ENCODE assay signal across 14 cellular contexts in genomic region chr13:23175920-23176319, GRCh38. TPM values are rescaled to one million over a fixed set of nuclear protein-coding genes. Genes with fewer than 3 reads are reported as not detected.
DNase-seq lines count a peak whose midpoint lies in the region; ATAC-seq and TF ChIP-seq lines count a peak whose summit lies in the region.
"Had no signal": no experiment of that assay in that cellular context is flagged by ENCODE, and none has a peak within 500 bp of the region (broad histone marks: within the 10 kb centered on the region; RNA-seq: fewer than 3 reads in every experiment).

No MANE protein-coding gene starts in this region.

- H3K27me3 Mint-ChIP-seq in activated T-cell treated with anti-CD3 and anti-CD28 coated beads, Interleukin-2, amount 50 U/mL, for 72 hours (ENCODE audit: low read depth): peaks cover 10% of the 10 kb centered on the region

- H3K4me1 ChIP-seq in A673 (ENCODE audit: insufficient read depth, low read length, poor library complexity, severe bottlenecking): no peaks in the 10 kb centered on the region
- H3K4me1 ChIP-seq in foreskin keratinocyte: no peaks in the 10 kb centered on the region

- intact Hi-C loops in A673 (cut with micrococcal nuclease; ENCODE audit: unreplicated experiment): no loop called here

- peaks cover 0 to 1% of the 10 kb centered on the region in 2 donors for H3K9me3 Mint-ChIP-seq in activated T-cell treated with anti-CD3 and anti-CD28 coated beads, Interleukin-2, amount 50 U/mL, for 72 hours

- BruUV-seq in A673 (replicated peaks; lab: Mats Ljungman, UMichigan): no TSS peak

- no peaks in the 10 kb centered on the region for H3K36me3 ChIP-seq in A673 (ENCODE audit: insufficient read depth, low read length, poor library complexity, severe bottlenecking)
- H3K36me3 ChIP-seq: SJCRH30 had no signal

- no peaks in the 10 kb centered on the region for H3K4me1 Mint-ChIP-seq in activated T-cell treated with anti-CD3 and anti-CD28 coated beads, Interleukin-2, amount 50 U/mL, for 72 hours (ENCODE audit: low read depth)

- no peak overlapping the region for H3K27ac Mint-ChIP-seq in activated T-cell treated with anti-CD3 and anti-CD28 coated beads, Interleukin-2, amount 50 U/mL, for 72 hours

- H3K27me3 ChIP-seq in A673 (replicated peaks; ENCODE audit: insufficient read depth, low read depth, low read length, poor library complexity) (no peaks in the 10 kb centered on the region), foreskin keratinocyte (no peaks in the 10 kb centered on the region)

- H3K36me3 Mint-ChIP-seq in activated T-cell treated with anti-CD3 and anti-CD28 coated beads, Interleukin-2, amount 50 U/mL, for 72 hours (ENCODE audit: insufficient read depth in 2 of 2): no peaks in the 10 kb centered on the region

- DNase-seq in A673 (ENCODE audit: low spot score) (peak; percentile 7), GM20000 (ENCODE audit: low spot score) (no peak), foreskin keratinocyte (no peak), NCI-H1930 (lab: John Stamatoyannopoulos, UW) (no peak)
- no peak for DNase-seq in activated T-cell treated with anti-CD3 and anti-CD28 coated beads, Interleukin-2, amount 50 U/mL, for 72 hours
- DNase-seq: GOT3; NCI-H2029 treated with DMSO at 0.1 percent for 48 hours; SJCRH30; stimulated activated CD4-positive, alpha-beta T cell treated with anti-CD3 and anti-CD28 coated beads, Interleukin-2, amount 100 ng/mL, for 24 hours; substantia nigra had no signal

- H3K9me3 ChIP-seq in A673 (ENCODE audit: low read depth, low read length, poor library complexity, severe bottlenecking): no peaks in the 10 kb centered on the region
- H3K9me3 ChIP-seq: SJCRH30 had no signal

- H3K4me3 Mint-ChIP-seq in activated T-cell treated with anti-CD3 and anti-CD28 coated beads, Interleukin-2, amount 50 U/mL, for 72 hours: no peak overlapping the region

- H3K27ac ChIP-seq in A673 (ENCODE audit: low read depth, low read length, poor library complexity, severe bottlenecking) (no peak overlapping the region), foreskin keratinocyte (no peak overlapping the region)
- H3K27ac ChIP-seq: SJCRH30 had no signal

- TF ChIP-seq CTCF in A673 (conservative IDR thresholded peaks at IDR 0.05; ENCODE audit: low read depth, low read length) (peak; percentile 55), GM20000 (IDR thresholded peaks at IDR 0.05; ENCODE audit: extremely low read depth, missing control alignments) (peak; percentile 19), foreskin keratinocyte (conservative IDR thresholded peaks at IDR 0.05) (peak; percentile 61)

- no peak overlapping the region for H3K4me3 ChIP-seq in A673 (ENCODE audit: low read depth, low read length, poor library complexity, severe bottlenecking)
- H3K4me3 ChIP-seq: SJCRH30 had no signal

- 0 out of 3 replicates have a peak, but pooled peaks have one; percentile 34 for ATAC-seq in SK-N-SH treated with all-trans-retinoic acid at 6 μM for 48 hours
- ATAC-seq in foreskin keratinocyte: peak; percentile 27
- ATAC-seq in activated T-cell treated with anti-CD3 and anti-CD28 coated beads, Interleukin-2, amount 50 U/mL, for 72 hours (replicated peaks in 1 of 2): no peak
- ATAC-seq in GM18511 (IDR thresholded peaks at IDR 0.05; ENCODE audit: unreplicated experiment): no peak
- no peak for ATAC-seq in activated CD4-positive, CD25-positive, alpha-beta regulatory T cell treated with anti-CD3 and anti-CD28 coated beads, Interleukin-2, amount 50 U/mL, for 24 hours

- POLR2A ChIA-PET in A673 (lab: Charles Lee; ENCODE audit: low non-redundant PET): no interaction called here

- CTCF ChIA-PET in A673 (lab: Charles Lee): interaction anchor here (0.5 to 1.5 kb wide), 3 partner anchors 58 to 375 kb away, joined by 3 to 5 read pairs (median 3); no protein-coding TSS in a partner anchor

TF ChIP-seq in SK-N-SH treated with all-trans-retinoic acid at 6 μM for 48 hours, 23 proteins besides CTCF, POLR2A, EP300 and RAD21:
- TF ChIP-seq ZFP30 (CRISPR knock-in tag; IDR thresholded peaks at IDR 0.05) (no peak), SNAI2 (CRISPR knock-in tag; IDR thresholded peaks at IDR 0.05) (no peak), ZNF8 (CRISPR knock-in tag; IDR thresholded peaks at IDR 0.05) (no peak), ARNTL (CRISPR knock-in tag; IDR thresholded peaks at IDR 0.05; ENCODE audit: borderline replicate concordance, low read depth) (no peak), TOX (CRISPR knock-in tag; IDR thresholded peaks at IDR 0.05; ENCODE audit: borderline replicate concordance) (no peak)
- TF ChIP-seq, protein P1, sequence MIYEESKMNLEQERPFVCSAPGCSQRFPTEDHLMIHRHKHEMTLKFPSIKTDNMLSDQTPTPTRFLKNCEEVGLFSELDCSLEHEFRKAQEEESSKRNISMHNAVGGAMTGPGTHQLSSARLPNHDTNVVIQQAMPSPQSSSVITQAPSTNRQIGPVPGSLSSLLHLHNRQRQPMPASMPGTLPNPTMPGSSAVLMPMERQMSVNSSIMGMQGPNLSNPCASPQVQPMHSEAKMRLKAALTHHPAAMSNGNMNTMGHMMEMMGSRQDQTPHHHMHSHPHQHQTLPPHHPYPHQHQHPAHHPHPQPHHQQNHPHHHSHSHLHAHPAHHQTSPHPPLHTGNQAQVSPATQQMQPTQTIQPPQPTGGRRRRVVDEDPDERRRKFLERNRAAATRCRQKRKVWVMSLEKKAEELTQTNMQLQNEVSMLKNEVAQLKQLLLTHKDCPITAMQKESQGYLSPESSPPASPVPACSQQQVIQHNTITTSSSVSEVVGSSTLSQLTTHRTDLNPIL (CRISPR knock-in tag; IDR thresholded peaks at IDR 0.05; ENCODE audit: low read depth): no peak

RNA-seq across cellular contexts. Expression of gene SGCG, which starts 4.9 kb away (rescaled TPM):
- total RNA-seq in A673 (2021) (0.68 and 0.88 TPM in 2 replicates), foreskin keratinocyte (not detected in 2 replicates)
- polyA plus RNA-seq in foreskin keratinocyte: not detected in 2 replicates
- total RNA-seq in activated T-cell treated with anti-CD3 and anti-CD28 coated beads, Interleukin-2, amount 50 U/mL, for 72 hours: not detected
- total RNA-seq: glomerular endothelial cell had no signal

Comparison
In these comparisons a context has a peak if more than half of its experiments do, and no peak if none do; other contexts are left out.
1. ATAC-seq: peak in SK-N-SH treated with all-trans-retinoic acid at 6 μM for 48 hours (single experiment) and foreskin keratinocyte (single experiment); none in activated T-cell treated with anti-CD3 and anti-CD28 coated beads, Interleukin-2, amount 50 U/mL, for 72 hours (0 of 2), GM18511 (single experiment) and activated CD4-positive, CD25-positive, alpha-beta regulatory T cell treated with anti-CD3 and anti-CD28 coated beads, Interleukin-2, amount 50 U/mL, for 24 hours (0 of 2).
2. Peak in every context shown above with its lines, with median percentiles within 50 percentile points of each other: CTCF ChIP-seq.